In the genomic region with DNA sequence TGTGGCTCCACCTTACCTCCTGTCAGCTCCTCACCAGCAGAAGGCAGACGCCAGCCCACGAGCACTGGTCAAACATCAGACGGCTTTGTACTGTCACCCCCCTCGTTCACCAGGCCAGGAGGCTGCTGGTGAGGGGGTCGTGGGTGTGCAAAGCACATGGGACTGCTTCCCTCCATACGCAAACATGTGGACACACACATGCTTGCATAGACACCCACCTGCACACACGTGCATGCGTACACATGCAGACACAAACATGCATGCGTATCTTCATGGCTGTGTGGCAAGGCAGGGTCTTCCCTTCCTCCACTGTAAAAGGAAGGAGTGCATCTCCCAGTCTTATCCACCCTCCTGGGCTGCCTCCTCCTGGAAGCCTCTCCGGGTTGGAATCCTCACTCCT, we compare ENCODE assay signal across 32 cellular contexts.
"Had no signal": no experiment of that assay in that cellular context is flagged by ENCODE, and none has a peak within 500 bp of the region (broad histone marks: within the 10 kb centered on the region; RNA-seq: fewer than 3 reads in every experiment).

No MANE protein-coding gene starts in this region.

- H3K36me3 ChIP-seq: ascending aorta, brain microvascular endothelial cell, gastrocnemius medialis, heart left ventricle had no signal

- H3K27ac ChIP-seq: ascending aorta, brain microvascular endothelial cell, gastrocnemius medialis, heart left ventricle had no signal

- DNase-seq: activated CD4-positive, alpha-beta memory T cell treated with anti-CD3 and anti-CD28 coated beads for 36 hours; activated CD4-positive, alpha-beta T cell treated with anti-CD3 and anti-CD28 coated beads for 36 hours; activated CD4-positive, alpha-beta T cell treated with anti-CD3 and anti-CD28 coated beads, Interleukin-2, amount 10 ng/mL, durations not matched to agents 24 days and 14 days; activated CD4-positive, CD25-positive, alpha-beta regulatory T cell; activated CD4-positive, CD25-positive, alpha-beta regulatory T cell treated with anti-CD3 and anti-CD28 coated beads, Interleukin-2, amount 50 U/mL, for 72 hours; activated CD8-positive, alpha-beta memory T cell treated with anti-CD3 and anti-CD28 coated beads, Interleukin-2, amount 10 ng/mL, durations not matched to agents 7 days and 5 days; activated CD8-positive, alpha-beta memory T cell treated with anti-CD3 and anti-CD28 coated beads, Interleukin-2, amount 50 U/mL, for 4 hours; activated CD8-positive, alpha-beta T cell treated with anti-CD3 and anti-CD28 coated beads, Interleukin-2, amount 10 ng/mL, durations not matched to agents 7 days and 5 days; activated effector memory CD4-positive, alpha-beta T cell treated with anti-CD3 and anti-CD28 coated beads, Interleukin-2, amount 50 U/mL, for 16 hours; activated naive CD4-positive, alpha-beta T cell; activated naive CD4-positive, alpha-beta T cell treated with anti-CD3 and anti-CD28 coated beads, Interleukin-2, amount 10 ng/mL, durations not matched to agents 7 days and 5 days; activated naive CD8-positive, alpha-beta T cell treated with anti-CD3 and anti-CD28 coated beads, Interleukin-2, amount 10 ng/mL, durations not matched to agents 7 days and 5 days; activated T-cell treated with anti-CD3 and anti-CD28 coated beads, Interleukin-2, amount 50 U/mL, for 1 hour; activated T-cell treated with anti-CD3 and anti-CD28 coated beads, Interleukin-2, amount 50 U/mL, for 48 hours; brain microvascular endothelial cell; caudate nucleus; effector CD8-positive, alpha-beta T cell; foreskin fibroblast; gastrocnemius medialis; glutamatergic neuron; heart left ventricle; T-helper 1 cell; T-helper 17 cell; T1000 had no signal

- H3K27me3 ChIP-seq: ascending aorta, brain microvascular endothelial cell had no signal

- H3K4me1 Mint-ChIP-seq: activated CD4-positive, alpha-beta T cell treated with anti-CD3 and anti-CD28 coated beads for 36 hours; activated CD4-positive, alpha-beta T cell treated with anti-CD3 and anti-CD28 coated beads, Interleukin-2, amount 10 ng/mL, durations not matched to agents 24 days and 14 days; activated CD8-positive, alpha-beta memory T cell treated with anti-CD3 and anti-CD28 coated beads, Interleukin-2, amount 10 ng/mL, durations not matched to agents 7 days and 5 days; activated naive CD4-positive, alpha-beta T cell treated with anti-CD3 and anti-CD28 coated beads, Interleukin-2, amount 10 ng/mL, durations not matched to agents 7 days and 5 days; activated naive CD8-positive, alpha-beta T cell treated with anti-CD3 and anti-CD28 coated beads, Interleukin-2, amount 10 ng/mL, durations not matched to agents 7 days and 5 days; T-helper 17 cell had no signal

- H3K4me1 ChIP-seq: ascending aorta, gastrocnemius medialis, heart left ventricle had no signal

- H3K9me3 Mint-ChIP-seq: activated CD4-positive, alpha-beta memory T cell treated with anti-CD3 and anti-CD28 coated beads for 36 hours; activated T-helper 1 cell treated with anti-CD3 and anti-CD28 coated beads, Interleukin-12 subunit alpha, Interleukin-12 subunit beta, Interleukin-2, Interleukin-4 antibody, amounts not matched to agents 30 ng/mL and 10 ng/mL and 1 ng/mL, durations not matched to agents 14 hours and 24 hours and 36 hours; activated T-helper 2 cell treated with anti-CD3 and anti-CD28 coated beads, Interferon-gamma antibody, Interleukin-2, Interleukin-4, amounts not matched to agents 10 μg/mL and 5 μg/mL and 100 μg/mL, durations not matched to agents 14 hours and 24 hours and 36 hours had no signal

- H3K4me3 ChIP-seq: ascending aorta, gastrocnemius medialis, heart left ventricle had no signal

- H3K9me3 ChIP-seq: ascending aorta, gastrocnemius medialis, heart left ventricle had no signal

- H3K4me3 Mint-ChIP-seq: activated CD4-positive, alpha-beta memory T cell treated with anti-CD3 and anti-CD28 coated beads for 36 hours; activated CD4-positive, alpha-beta T cell treated with anti-CD3 and anti-CD28 coated beads for 36 hours; activated CD4-positive, alpha-beta T cell treated with anti-CD3 and anti-CD28 coated beads, Interleukin-2, amount 10 ng/mL, durations not matched to agents 24 days and 14 days; activated CD8-positive, alpha-beta memory T cell treated with anti-CD3 and anti-CD28 coated beads, Interleukin-2, amount 10 ng/mL, durations not matched to agents 7 days and 5 days; activated CD8-positive, alpha-beta T cell treated with anti-CD3 and anti-CD28 coated beads, Interleukin-2, amount 10 ng/mL, durations not matched to agents 7 days and 5 days; activated naive CD4-positive, alpha-beta T cell treated with anti-CD3 and anti-CD28 coated beads, Interleukin-2, amount 10 ng/mL, durations not matched to agents 7 days and 5 days; activated naive CD8-positive, alpha-beta T cell treated with anti-CD3 and anti-CD28 coated beads, Interleukin-2, amount 10 ng/mL, durations not matched to agents 7 days and 5 days; activated T-helper 1 cell treated with anti-CD3 and anti-CD28 coated beads, Interleukin-12 subunit alpha, Interleukin-12 subunit beta, Interleukin-2, Interleukin-4 antibody, amounts not matched to agents 30 ng/mL and 10 ng/mL and 1 ng/mL, durations not matched to agents 14 hours and 24 hours and 36 hours; T-helper 17 cell; T-helper 2 cell treated with Interferon-gamma antibody and Interleukin-4, amounts not matched to agents 5 μg/mL and 100 μg/mL, for 36 hours had no signal

- H3K27me3 Mint-ChIP-seq: activated CD4-positive, alpha-beta T cell treated with anti-CD3 and anti-CD28 coated beads, Interleukin-2, amount 10 ng/mL, durations not matched to agents 24 days and 14 days; activated CD8-positive, alpha-beta memory T cell treated with anti-CD3 and anti-CD28 coated beads, Interleukin-2, amount 10 ng/mL, durations not matched to agents 7 days and 5 days; activated naive CD4-positive, alpha-beta T cell treated with anti-CD3 and anti-CD28 coated beads, Interleukin-2, amount 10 ng/mL, durations not matched to agents 7 days and 5 days; activated naive CD8-positive, alpha-beta T cell treated with anti-CD3 and anti-CD28 coated beads, Interleukin-2, amount 10 ng/mL, durations not matched to agents 7 days and 5 days had no signal

- ATAC-seq: activated CD4-positive, alpha-beta T cell treated with anti-CD3 and anti-CD28 coated beads for 36 hours; activated CD8-positive, alpha-beta memory T cell treated with anti-CD3 and anti-CD28 coated beads, Interleukin-2, amount 10 ng/mL, durations not matched to agents 7 days and 5 days; activated CD8-positive, alpha-beta T cell treated with anti-CD3 and anti-CD28 coated beads, Interleukin-2, amount 10 ng/mL, durations not matched to agents 7 days and 5 days; activated naive CD4-positive, alpha-beta T cell treated with anti-CD3 and anti-CD28 coated beads, Interleukin-2, amount 50 U/mL, for 72 hours; esophagus mucosa; gastrocnemius medialis; heart left ventricle; T-helper 17 cell had no signal

- FAIRE-seq: colon, endometrium had no signal

- H3K36me3 Mint-ChIP-seq: activated CD4-positive, alpha-beta memory T cell treated with anti-CD3 and anti-CD28 coated beads for 36 hours; activated CD8-positive, alpha-beta memory T cell treated with anti-CD3 and anti-CD28 coated beads, Interleukin-2, amount 10 ng/mL, durations not matched to agents 7 days and 5 days; activated naive CD4-positive, alpha-beta T cell treated with anti-CD3 and anti-CD28 coated beads, Interleukin-2, amount 10 ng/mL, durations not matched to agents 7 days and 5 days; activated naive CD4-positive, alpha-beta T cell treated with anti-CD3 and anti-CD28 coated beads, Interleukin-2, amount 50 U/mL, for 72 hours; activated naive CD8-positive, alpha-beta T cell treated with anti-CD3 and anti-CD28 coated beads, Interleukin-2, amount 10 ng/mL, durations not matched to agents 7 days and 5 days had no signal

- H3K27ac Mint-ChIP-seq: activated CD4-positive, alpha-beta memory T cell treated with anti-CD3 and anti-CD28 coated beads for 36 hours; activated CD4-positive, alpha-beta T cell treated with anti-CD3 and anti-CD28 coated beads for 36 hours; activated CD4-positive, alpha-beta T cell treated with anti-CD3 and anti-CD28 coated beads, Interleukin-2, amount 10 ng/mL, durations not matched to agents 24 days and 14 days; activated CD8-positive, alpha-beta memory T cell treated with anti-CD3 and anti-CD28 coated beads, Interleukin-2, amount 10 ng/mL, durations not matched to agents 7 days and 5 days; activated CD8-positive, alpha-beta T cell treated with anti-CD3 and anti-CD28 coated beads, Interleukin-2, amount 10 ng/mL, durations not matched to agents 7 days and 5 days; activated naive CD4-positive, alpha-beta T cell treated with anti-CD3 and anti-CD28 coated beads, Interleukin-2, amount 10 ng/mL, durations not matched to agents 7 days and 5 days; activated naive CD8-positive, alpha-beta T cell treated with anti-CD3 and anti-CD28 coated beads, Interleukin-2, amount 10 ng/mL, durations not matched to agents 7 days and 5 days; activated T-helper 1 cell treated with anti-CD3 and anti-CD28 coated beads, Interleukin-12 subunit alpha, Interleukin-12 subunit beta, Interleukin-2, Interleukin-4 antibody, amounts not matched to agents 30 ng/mL and 10 ng/mL and 1 ng/mL, durations not matched to agents 14 hours and 24 hours and 36 hours; activated T-helper 2 cell treated with anti-CD3 and anti-CD28 coated beads, Interferon-gamma antibody, Interleukin-2, Interleukin-4, amounts not matched to agents 10 μg/mL and 5 μg/mL and 100 μg/mL, durations not matched to agents 14 hours and 24 hours and 36 hours; T-helper 17 cell; T-helper 2 cell treated with Interferon-gamma antibody and Interleukin-4, amounts not matched to agents 5 μg/mL and 100 μg/mL, for 36 hours had no signal
